Comparison of ENCODE assay signal across 31 cellular contexts in the genomic region with DNA sequence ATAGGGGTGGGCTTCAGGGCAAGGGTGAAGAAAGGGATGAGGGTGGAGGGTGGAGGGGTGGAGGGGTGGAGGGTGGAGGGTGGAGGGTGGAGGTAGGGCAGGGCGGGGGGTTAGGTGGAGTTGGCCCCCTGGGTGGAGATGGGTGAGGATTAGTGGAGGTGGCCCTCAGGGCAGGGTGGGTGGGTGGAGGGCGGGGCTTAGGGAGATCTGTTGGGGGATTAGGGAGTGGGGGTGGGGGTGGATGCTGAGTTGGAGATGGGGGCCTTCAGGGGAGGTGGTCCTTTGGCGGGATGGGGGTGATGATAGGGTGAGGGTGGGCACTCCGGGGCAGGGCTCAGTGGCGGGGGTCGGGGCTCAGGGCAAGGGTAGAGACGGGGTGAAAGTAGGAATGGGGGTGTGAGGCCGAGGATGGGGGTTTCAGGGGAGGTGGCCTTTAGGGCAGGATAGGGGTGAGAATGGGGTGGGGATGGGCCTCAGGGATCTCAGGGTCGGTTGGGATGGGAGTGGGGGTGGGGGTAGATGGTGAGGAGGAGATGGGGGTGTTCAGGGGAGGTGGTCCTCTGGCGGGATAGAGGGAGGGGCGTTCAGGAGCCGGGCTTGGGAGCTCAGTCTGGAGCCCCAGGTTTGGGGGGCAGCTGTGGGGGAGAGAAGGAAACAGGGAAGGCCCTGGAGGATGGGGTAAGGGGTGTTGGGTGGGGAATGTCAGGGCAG. TPM values are rescaled to one million over a fixed set of nuclear protein-coding genes. Genes with fewer than 3 reads are reported as not detected.
A peak's percentile ranks its signal among the peaks of the same experiment; 100 is the strongest.
DNase-seq lines count a peak whose midpoint lies in the region; ATAC-seq and TF ChIP-seq lines count a peak whose summit lies in the region.
"Had no signal": no experiment of that assay in that cellular context is flagged by ENCODE, and none has a peak within 500 bp of the region (broad histone marks: within the 10 kb centered on the region; RNA-seq: fewer than 3 reads in every experiment).

No MANE protein-coding gene starts in this region.

- H3K27me3 ChIP-seq in H7 (ENCODE audit: control insufficient read depth, insufficient read depth, low read length) (no peaks in the 10 kb centered on the region), BE2C (no peaks in the 10 kb centered on the region)
- H3K27me3 ChIP-seq: BLaER1 treated with 17β-estradiol and CSF1 and Interleukin-3, amounts not matched to agents 10 nM and 100 nM; SJSA1 had no signal

- H3K27ac Mint-ChIP-seq in glutamatergic neuron (ENCODE audit: unreplicated experiment): no peak overlapping the region
- H3K27ac Mint-ChIP-seq: CD4-positive, alpha-beta T cell had no signal

- peaks cover 14% of the 10 kb centered on the region for H3K36me3 Mint-ChIP-seq in glutamatergic neuron (ENCODE audit: unreplicated experiment)

- H3K4me1 ChIP-seq in BE2C: no peaks in the 10 kb centered on the region
- H3K4me1 ChIP-seq: SJSA1 had no signal

- H3K9me3 Mint-ChIP-seq in glutamatergic neuron (ENCODE audit: unreplicated experiment): peaks cover 2% of the 10 kb centered on the region
- H3K9me3 Mint-ChIP-seq: CD4-positive, alpha-beta T cell had no signal

- no peaks in the 10 kb centered on the region for H3K27me3 Mint-ChIP-seq in glutamatergic neuron (ENCODE audit: unreplicated experiment)
- H3K27me3 Mint-ChIP-seq: CD4-positive, alpha-beta T cell had no signal

- no peaks in the 10 kb centered on the region for H3K9me3 ChIP-seq in BE2C
- H3K9me3 ChIP-seq: BLaER1 treated with 17β-estradiol and CSF1 and Interleukin-3, amounts not matched to agents 10 nM and 100 nM; SJSA1 had no signal

- intact Hi-C loops in sciatic nerve (cut with DNase I): no loop called here

- peaks cover 3% of the 10 kb centered on the region for H3K4me1 Mint-ChIP-seq in glutamatergic neuron (ENCODE audit: low read depth, unreplicated experiment)

- ATAC-seq in sciatic nerve (no peak), GM18858 (IDR thresholded peaks at IDR 0.05; ENCODE audit: unreplicated experiment) (no peak)
- ATAC-seq: GM12878, HCT116 had no signal

- DNase-seq in H7: peak; percentile 73
- DNase-seq in NCI-H82 treated with DMSO at 0.1 percent for 48 hours (lab: John Stamatoyannopoulos, UW; ENCODE audit: unreplicated experiment): peak; percentile 68
- peak; percentile 10 for DNase-seq in glutamatergic neuron
- peak; percentile 45 for DNase-seq in sciatic nerve (ENCODE audit: low spot score)
- DNase-seq in hippocampal formation (lab: John Stamatoyannopoulos, UW): no peak
- DNase-seq in BE2C: no peak
- DNase-seq: CD4-positive, alpha-beta T cell; COR-L47; DMS53; GOT3; KBM-7; MV-4-11; NCI-H1105; NCI-H146; NCI-H1930; NCI-H446; NCI-H524 treated with DMSO at 0.1 percent for 48 hours; NCI-H774; PC-9; Right ventricle myocardium superior; RPMI8226 had no signal

- H3K4me3 ChIP-seq in H7 (ENCODE audit: insufficient read depth, low read depth, low read length) (no peak overlapping the region), BE2C (ENCODE audit: low read depth, low read length) (no peak overlapping the region)
- H3K4me3 ChIP-seq: BLaER1 treated with 17β-estradiol and CSF1 and Interleukin-3, amounts not matched to agents 10 nM and 100 nM; GM12878; PC-9; SJSA1 had no signal

- TF ChIP-seq CTCF in glutamatergic neuron (IDR thresholded peaks at IDR 0.05; ENCODE audit: partially characterized antibody, unreplicated experiment) (no peak), BE2C (IDR thresholded peaks at IDR 0.05; ENCODE audit: low read depth, low read length) (no peak)

- H3K36me3 ChIP-seq in H7 (replicated peaks; ENCODE audit: control insufficient read depth, insufficient read depth, low read length): no peaks in the 10 kb centered on the region
- H3K36me3 ChIP-seq in BE2C: no peaks in the 10 kb centered on the region
- H3K36me3 ChIP-seq: BLaER1 treated with 17β-estradiol and CSF1 and Interleukin-3, amounts not matched to agents 10 nM and 100 nM; SJSA1 had no signal

- no peak overlapping the region for H3K4me3 Mint-ChIP-seq in glutamatergic neuron (ENCODE audit: unreplicated experiment)
- H3K4me3 Mint-ChIP-seq: CD4-positive, alpha-beta T cell had no signal

RNA-seq across cellular contexts. Expression of gene DNMT3L, which starts 0.8 kb away (rescaled TPM):
- total RNA-seq in H7 (2014; rRNA removed; shearing (Covaris generic)): 2.9 and 8.2 TPM in 2 replicates
- total RNA-seq in glutamatergic neuron (ENCODE audit: unreplicated experiment) (not detected), sciatic nerve (not detected)
- not detected for polyA plus RNA-seq in BE2C (2012; ENCODE audit: insufficient read depth, insufficient read length, low read depth)
- total RNA-seq: CD4-positive, alpha-beta T cell; Daoy; GM12878; LHCN-M2; MCF 10A; PC-9; Right ventricle myocardium superior; SJSA1 had no signal
- polyA plus RNA-seq: AG04450, GM12878 had no signal

RNA-seq across cellular contexts. Expression of gene ICOSLG, which starts 21.8 kb away (rescaled TPM):
- total RNA-seq in H7 (2014; rRNA removed; shearing (Covaris generic)): 0.96 and 1.6 TPM in 2 replicates
- total RNA-seq in glutamatergic neuron (ENCODE audit: unreplicated experiment) (0.37 TPM), sciatic nerve (5.3 TPM)
- polyA plus RNA-seq in BE2C (2012; ENCODE audit: insufficient read depth, insufficient read length, low read depth): 0.08 TPM
- total RNA-seq: G401 had no signal
- polyA plus RNA-seq: AG04450 had no signal

RNA-seq across cellular contexts. Expression of gene AIRE, which starts 23.2 kb away (rescaled TPM):
- total RNA-seq in H7 (2014; rRNA removed; shearing (Covaris generic)): 0.07 and 0.31 TPM in 2 replicates
- total RNA-seq in glutamatergic neuron (ENCODE audit: unreplicated experiment): not detected
- total RNA-seq in sciatic nerve: 0.13 TPM
- not detected for polyA plus RNA-seq in BE2C (2012; ENCODE audit: insufficient read depth, insufficient read length, low read depth)
- total RNA-seq: Daoy, LHCN-M2, MCF 10A, PC-9, Right ventricle myocardium superior, SJSA1 had no signal
- polyA plus RNA-seq: AG04450 had no signal

RNA-seq across cellular contexts. Expression of gene PFKL, which starts 37.4 kb away (rescaled TPM):
- total RNA-seq in H7 (2014; rRNA removed; shearing (Covaris generic)): 149 and 158 TPM in 2 replicates
- 48.6 TPM for total RNA-seq in glutamatergic neuron (ENCODE audit: unreplicated experiment)
- total RNA-seq in sciatic nerve: 189 TPM
- polyA plus RNA-seq in BE2C (2012; ENCODE audit: insufficient read depth, insufficient read length, low read depth): 23.2 TPM

Comparison
In these comparisons a context has a peak if more than half of its experiments do, and no peak if none do; other contexts are left out.
1. DNase-seq: peak in H7 (single experiment), NCI-H82 treated with DMSO at 0.1 percent for 48 hours (single experiment), glutamatergic neuron (single experiment) and sciatic nerve (single experiment); none in hippocampal formation (0 of 2) and BE2C (single experiment).